Comparison of ENCODE assay signal across 8 cellular contexts in genomic region chr17:76672270-76672851, GRCh38. TPM values are rescaled to one million over a fixed set of nuclear protein-coding genes. Genes with fewer than 3 reads are reported as not detected.
DNase-seq lines count a peak whose midpoint lies in the region; ATAC-seq, FAIRE-seq and TF ChIP-seq lines count a peak whose summit lies in the region.

No MANE protein-coding gene starts in this region.

- DNase-seq in GM12891 (ENCODE audit: insufficient read length, low spot score) = no peak
- no peak for DNase-seq in PC-9
- no peak for DNase-seq in epithelial cell of esophagus (ENCODE audit: low read depth)
- DNase-seq in pancreas = no peak
- DNase-seq in NCI-H1694 treated with DMSO at 0.1 percent for 48 hours (lab: John Stamatoyannopoulos, UW) = no peak
- no peak for DNase-seq in stimulated activated CD4-positive, alpha-beta T cell treated with anti-CD3 and anti-CD28 coated beads, Interleukin-2, amount 100 ng/mL, for 24 hours
- no peak for DNase-seq in NCI-H526 treated with DMSO at 0.1 percent for 48 hours (lab: John Stamatoyannopoulos, UW)

- H3K36me3 ChIP-seq in PC-9 (ENCODE audit: low read depth) = no peaks in the 10 kb centered on the region
- no peaks in the 10 kb centered on the region for H3K36me3 ChIP-seq in pancreas

- CTCF ChIA-PET in PC-9 (lab: Charles Lee) = interaction anchor here (0.7 kb wide), 1 partner anchor 14 kb away, joined by 4 read pairs; no protein-coding TSS in a partner anchor

- TF ChIP-seq CTCF in PC-9 (conservative IDR thresholded peaks at IDR 0.05) = no peak
- TF ChIP-seq CTCF in epithelial cell of esophagus (IDR thresholded peaks at IDR 0.05; ENCODE audit: insufficient read depth, low read depth, low read length, missing control alignments) = no peak
- no peak for TF ChIP-seq CTCF in pancreas (IDR thresholded peaks at IDR 0.05)

- WGBS in pancreas, 2 donors = 16% methylated on average over 13 of the region's 13 CpGs

- H3K79me2 ChIP-seq in PC-9 (ENCODE audit: low read depth) = no peaks in the 10 kb centered on the region

- H3K9me2 ChIP-seq in PC-9 (ENCODE audit: insufficient read depth) = no peaks in the 10 kb centered on the region

- ATAC-seq in pancreas (peak; percentile 20 to 50 (median 32)), GM19351 (IDR thresholded peaks at IDR 0.05; ENCODE audit: unreplicated experiment) (no peak)

- H3K9me3 ChIP-seq in PC-9 (ENCODE audit: insufficient read depth, low read depth) (no peaks in the 10 kb centered on the region), pancreas (no peaks in the 10 kb centered on the region)

- peak overlapping the region; percentile 78 for H2AFZ ChIP-seq in PC-9

- H3K4me3 ChIP-seq in PC-9 (peak overlapping the region; percentile 69), epithelial cell of esophagus (ENCODE audit: low read length) (peak overlapping the region; percentile 84), pancreas (peak overlapping the region; percentile 29 to 74 (median 42))

- BruUV-seq in PC-9 (replicated peaks; lab: Mats Ljungman, UMichigan) = TSS peak; percentile 91

- H3K4me2 ChIP-seq in PC-9 = peak overlapping the region; percentile 92

- intact Hi-C loops in PC-9 (cut with micrococcal nuclease; ENCODE audit: unreplicated experiment) (loop anchor here (5.0 kb wide), 3 partner anchors 40 to 145 kb away; no protein-coding TSS in a partner anchor), pancreas (cut with DNase I) (no loop called here)

- H3K27ac ChIP-seq in PC-9 (peak overlapping the region; percentile 37), pancreas (peak overlapping the region; percentile 81 to 93 (median 87))

- FAIRE-seq in GM12891 (lab: Jason Lieb, UNC) = peak; percentile 20
- FAIRE-seq in pancreas (lab: Jason Lieb, UNC) = no peak

- no peak for TF ChIP-seq POLR2A in GM12891 (IDR thresholded peaks at IDR 0.05; ENCODE audit: low read depth, low read length)

- H3K27me3 ChIP-seq in PC-9 (ENCODE audit: insufficient read depth, low read depth) (no peaks in the 10 kb centered on the region), pancreas (no peaks in the 10 kb centered on the region)

- POLR2A ChIA-PET in PC-9 (lab: Charles Lee; ENCODE audit: unreplicated experiment) = interaction anchor here (0.5 to 0.7 kb wide), 2 partner anchors 33 to 60 kb away, joined by 3 to 9 read pairs; no protein-coding TSS in a partner anchor

- peaks cover 12% of the 10 kb centered on the region; the same call in 1 of the 2 replicates for H3F3A ChIP-seq in PC-9 (ENCODE audit: insufficient read depth, low read depth)

- no peaks in the 10 kb centered on the region for H4K20me1 ChIP-seq in PC-9 (ENCODE audit: insufficient read depth)

- peaks cover 9% of the 10 kb centered on the region for H3K4me1 ChIP-seq in PC-9 (replicated peaks; ENCODE audit: insufficient read depth)
- peaks cover 18 to 20% (median 20%) of the 10 kb centered on the region in 3 donors for H3K4me1 ChIP-seq in pancreas

TF ChIP-seq in GM12891, 5 proteins besides CTCF, POLR2A, EP300 and RAD21:
- no peak for TF ChIP-seq PAX5 (IDR thresholded peaks at IDR 0.05; ENCODE audit: insufficient read depth, low read length, severe bottlenecking)
- TF ChIP-seq POLR2AphosphoS5 (IDR thresholded peaks at IDR 0.05; ENCODE audit: low read depth, low read length) = no peak
- TF ChIP-seq TAF1 (IDR thresholded peaks at IDR 0.05; ENCODE audit: low read depth, low read length) = no peak
- TF ChIP-seq POU2F2 (IDR thresholded peaks at IDR 0.05; ENCODE audit: low read depth, low read length) = no peak
- no peak for TF ChIP-seq SPI1 (IDR thresholded peaks at IDR 0.05; ENCODE audit: low read depth, low read length)

RNA-seq across cellular contexts. Expression of gene ST6GALNAC1, which starts 28.8 kb away (rescaled TPM):
- not detected for polyA plus RNA-seq in GM12891 (2012; ENCODE audit: low read depth, missing spikeins)
- total RNA-seq in PC-9 (2021) = 0.75 and 0.76 TPM in 2 replicates
- 1 to 10 TPM in 3 of 6 donors, under 1 TPM in 3; 0.35 to 4.9 (median 1.3) TPM for total RNA-seq in pancreas
- 1 to 10 TPM in 1 of 2 donors, under 1 TPM in 1; 0.34 to 1.5 TPM for polyA plus RNA-seq in pancreas

RNA-seq across cellular contexts. Expression of gene MXRA7, which starts 38.4 kb away (rescaled TPM):
- polyA plus RNA-seq in GM12891 (2012; ENCODE audit: low read depth, missing spikeins) = 0.42 TPM
- total RNA-seq in PC-9 (2021) (5.5 and 8.9 TPM in 2 replicates), pancreas (100 to 1,000 TPM in 1 of 6 donors, 10 to 100 TPM in 5; 32.0 to 102 (median 43.7) TPM)
- polyA plus RNA-seq in pancreas = 100 to 1,000 TPM in 1 of 2 donors, 10 to 100 TPM in 1; 38.9 to 137 TPM

RNA-seq across cellular contexts. Expression of gene JMJD6, which starts 54.0 kb away (rescaled TPM):
- polyA plus RNA-seq in GM12891 (2012; ENCODE audit: low read depth, missing spikeins) = 23.2 TPM
- total RNA-seq in PC-9 (2021) (19.4 and 25.2 TPM in 2 replicates), pancreas (10 to 100 TPM; 12.4 to 18.2 (median 15.1) TPM)
- 10 to 100 TPM; 30.3 to 54.0 TPM for polyA plus RNA-seq in pancreas

RNA-seq across cellular contexts. Expression of gene METTL23, which starts 54.3 kb away (rescaled TPM):
- polyA plus RNA-seq in GM12891 (2012; ENCODE audit: low read depth, missing spikeins) = 38.7 TPM
- total RNA-seq in PC-9 (2021) = 31.7 and 40.5 TPM in 2 replicates
- 10 to 100 TPM; 14.4 to 23.4 (median 19.9) TPM for total RNA-seq in pancreas
- polyA plus RNA-seq in pancreas = 10 to 100 TPM; 23.2 to 34.1 TPM
